ENCODE assay signal across 1 cellular context in genomic region chr15:98896802-98897732, GRCh38.
A peak's percentile ranks its signal among the peaks of the same experiment; 100 is the strongest.
TF ChIP-seq lines count a peak whose summit lies in the region.

No MANE protein-coding gene starts in this region.

TF ChIP-seq in K562, 482 proteins besides CTCF, POLR2A, EP300 and RAD21 (continued from another document and continues in another):
- no peak for TF ChIP-seq GTF3C2 (IDR thresholded peaks at IDR 0.05; ENCODE audit: borderline replicate concordance, extremely low read depth, insufficient read length)
- peak; percentile 58; the same call in 1 of the 2 replicates for TF ChIP-seq ATF7 (IDR thresholded peaks at IDR 0.05)
- peak; percentile 44; the same call in 1 of the 2 replicates for TF ChIP-seq SMARCC2 (IDR thresholded peaks at IDR 0.05; ENCODE audit: low read depth)
- TF ChIP-seq ZNF146 (CRISPR knock-in tag; IDR thresholded peaks at IDR 0.05; ENCODE audit: unreplicated experiment) = no peak
- peak in 1 of 2 experiments; percentile 11; a peak in 1 of 4 replicates for TF ChIP-seq RCOR1 (IDR thresholded peaks at IDR 0.05; ENCODE audit: borderline replicate concordance in 1 of 2, low read depth in 2 of 2, low read length in 2 of 2)
- no peak for TF ChIP-seq POLR3G (IDR thresholded peaks at IDR 0.05; ENCODE audit: extremely low read depth, insufficient read length, insufficient replicate concordance)
- no peak for TF ChIP-seq PBX2 (CRISPR knock-in tag; IDR thresholded peaks at IDR 0.05; ENCODE audit: low read depth)
- TF ChIP-seq PBX2 (tag; conservative IDR thresholded peaks at IDR 0.05; ENCODE audit: low read depth) = peak; percentile 88
- TF ChIP-seq CBX8 (IDR thresholded peaks at IDR 0.05; ENCODE audit: borderline replicate concordance, extremely low read depth, low read depth, low read length, poor library complexity, severe bottlenecking) = no peak
- peak; percentile 88 for TF ChIP-seq MEIS2 (IDR thresholded peaks at IDR 0.05; ENCODE audit: partially characterized antibody)
- peak; percentile 75; the same call in 1 of the 2 replicates for TF ChIP-seq CREB1 (IDR thresholded peaks at IDR 0.05)
- TF ChIP-seq CREB1 (CRISPR knock-in tag; IDR thresholded peaks at IDR 0.05) = peak; percentile 54
- TF ChIP-seq TEAD4 (IDR thresholded peaks at IDR 0.05; ENCODE audit: low read length) = peak; percentile 34; the same call in 1 of the 2 replicates
- TF ChIP-seq TEAD4 (CRISPR knock-in tag; IDR thresholded peaks at IDR 0.05; ENCODE audit: borderline replicate concordance) = no peak
- TF ChIP-seq ZNF282 (CRISPR knock-in tag; IDR thresholded peaks at IDR 0.05) = no peak
- peak; percentile 78 for TF ChIP-seq JUND (IDR thresholded peaks at IDR 0.05; ENCODE audit: borderline replicate concordance, low read depth, low read length)
- TF ChIP-seq JUND (tag; IDR thresholded peaks at IDR 0.05; ENCODE audit: borderline replicate concordance, low read depth, low read length) = peak; percentile 86; the same call in 2 of the 3 replicates
- peak in 1 of 2 experiments; percentile 86; a peak in 1 of 4 replicates for TF ChIP-seq TEAD1 (CRISPR knock-in tag; IDR thresholded peaks at IDR 0.05)
- TF ChIP-seq KLF10 (CRISPR knock-in tag; IDR thresholded peaks at IDR 0.05) = no peak
- no peak for TF ChIP-seq DIDO1 (tag; IDR thresholded peaks at IDR 0.05; ENCODE audit: low read depth)
- peak; percentile 72 for TF ChIP-seq ZBTB12 (CRISPR knock-in tag; IDR thresholded peaks at IDR 0.05)
- no peak for TF ChIP-seq ATF1 (CRISPR knock-in tag; IDR thresholded peaks at IDR 0.05)
- TF ChIP-seq ATF1 (tag; IDR thresholded peaks at IDR 0.05) = peak; percentile 68
- TF ChIP-seq CBFA2T2 (conservative IDR thresholded peaks at IDR 0.05) = peak; percentile 67
- TF ChIP-seq ETS2 (tag; IDR thresholded peaks at IDR 0.05; ENCODE audit: borderline replicate concordance, poor library complexity, severe bottlenecking) = no peak
- TF ChIP-seq HEY1 (CRISPR knock-in tag; IDR thresholded peaks at IDR 0.05; ENCODE audit: borderline replicate concordance) = no peak
- no peak for TF ChIP-seq CHAMP1 (IDR thresholded peaks at IDR 0.05)
- no peak for TF ChIP-seq ZNF583 (CRISPR knock-in tag; IDR thresholded peaks at IDR 0.05)
- no peak for TF ChIP-seq ZNF830 (CRISPR knock-in tag; IDR thresholded peaks at IDR 0.05)
- no peak for TF ChIP-seq SAFB2 (IDR thresholded peaks at IDR 0.05; ENCODE audit: borderline replicate concordance, low read depth, low read length, severe bottlenecking)
- TF ChIP-seq DPF2 (IDR thresholded peaks at IDR 0.05) = peak; percentile 60
- no peak for TF ChIP-seq SMC3 (conservative IDR thresholded peaks at IDR 0.05; ENCODE audit: insufficient read depth, low read depth, low read length)
- peak; percentile 63 for TF ChIP-seq NFE2 (IDR thresholded peaks at IDR 0.05; ENCODE audit: low read depth)
- TF ChIP-seq ZNF592 (IDR thresholded peaks at IDR 0.05) = no peak
- peak in 1 of 2 experiments; percentile 51; a peak in 1 of 4 replicates for TF ChIP-seq TRIM24 (IDR thresholded peaks at IDR 0.05)
- no peak for TF ChIP-seq NR3C1 (CRISPR knock-in tag; IDR thresholded peaks at IDR 0.05)
- TF ChIP-seq ZNF316 (IDR thresholded peaks at IDR 0.05) = 0 out of 2 replicates have a peak, but pooled peaks have one; percentile 7
- peak; percentile 71 for TF ChIP-seq ARID1B (IDR thresholded peaks at IDR 0.05)
- TF ChIP-seq FIP1L1 (IDR thresholded peaks at IDR 0.05; ENCODE audit: low read depth, low read length, poor library complexity, severe bottlenecking) = no peak
- TF ChIP-seq ARID2 (IDR thresholded peaks at IDR 0.05) = no peak
- no peak for TF ChIP-seq MECOM (CRISPR knock-in tag; IDR thresholded peaks at IDR 0.05)
- TF ChIP-seq GABPA (tag; conservative IDR thresholded peaks at IDR 0.05; ENCODE audit: low read depth) = no peak
- TF ChIP-seq CTBP1 (IDR thresholded peaks at IDR 0.05; ENCODE audit: borderline replicate concordance) = peak; percentile 26; the same call in 1 of the 2 replicates
- TF ChIP-seq ZFPM2 (CRISPR knock-in tag; IDR thresholded peaks at IDR 0.05) = no peak
- no peak for TF ChIP-seq BCL6 (CRISPR knock-in tag; IDR thresholded peaks at IDR 0.05)
- peak; percentile 10; the same call in 1 of the 2 replicates for TF ChIP-seq TAL1 (IDR thresholded peaks at IDR 0.05)
- peak in 1 of 2 experiments; percentile 63; a peak in 1 of 4 replicates for TF ChIP-seq ZNF639 (CRISPR knock-in tag; conservative IDR thresholded peaks at IDR 0.05 in 1 of 2, IDR thresholded peaks at IDR 0.05 in 1 of 2)
- 0 out of 4 replicates have a peak, but pooled peaks of 1 of the 2 experiments have one; percentile 24 for TF ChIP-seq HDAC1 (IDR thresholded peaks at IDR 0.05)
- TF ChIP-seq ATF3 (IDR thresholded peaks at IDR 0.05) = peak; percentile 92
- TF ChIP-seq ATF3 (CRISPR knock-in tag; conservative IDR thresholded peaks at IDR 0.05) = peak; percentile 37; the same call in 1 of the 2 replicates
- no peak for TF ChIP-seq HNRNPLL (IDR thresholded peaks at IDR 0.05; ENCODE audit: low read depth, low read length, poor library complexity, severe bottlenecking)
- TF ChIP-seq RBFOX2 (IDR thresholded peaks at IDR 0.05; ENCODE audit: low read depth, low read length) = no peak
- TF ChIP-seq NEUROD1 (IDR thresholded peaks at IDR 0.05; ENCODE audit: borderline replicate concordance, low read depth, low read length, partially characterized antibody) = no peak
- TF ChIP-seq ZNF347 (CRISPR knock-in tag; IDR thresholded peaks at IDR 0.05; ENCODE audit: low read depth) = no peak
- peak; percentile 76 for TF ChIP-seq JUN (IDR thresholded peaks at IDR 0.05; ENCODE audit: borderline replicate concordance, low read depth, low read length)
- TF ChIP-seq JUN (CRISPR knock-in tag; IDR thresholded peaks at IDR 0.05; ENCODE audit: borderline replicate concordance) = no peak
- TF ChIP-seq U2AF2 (optimal IDR thresholded peaks at IDR 0.05; ENCODE audit: low read depth, low read length) = no peak
